Comparison of ENCODE assay signal across 8 cellular contexts in the genomic region with DNA sequence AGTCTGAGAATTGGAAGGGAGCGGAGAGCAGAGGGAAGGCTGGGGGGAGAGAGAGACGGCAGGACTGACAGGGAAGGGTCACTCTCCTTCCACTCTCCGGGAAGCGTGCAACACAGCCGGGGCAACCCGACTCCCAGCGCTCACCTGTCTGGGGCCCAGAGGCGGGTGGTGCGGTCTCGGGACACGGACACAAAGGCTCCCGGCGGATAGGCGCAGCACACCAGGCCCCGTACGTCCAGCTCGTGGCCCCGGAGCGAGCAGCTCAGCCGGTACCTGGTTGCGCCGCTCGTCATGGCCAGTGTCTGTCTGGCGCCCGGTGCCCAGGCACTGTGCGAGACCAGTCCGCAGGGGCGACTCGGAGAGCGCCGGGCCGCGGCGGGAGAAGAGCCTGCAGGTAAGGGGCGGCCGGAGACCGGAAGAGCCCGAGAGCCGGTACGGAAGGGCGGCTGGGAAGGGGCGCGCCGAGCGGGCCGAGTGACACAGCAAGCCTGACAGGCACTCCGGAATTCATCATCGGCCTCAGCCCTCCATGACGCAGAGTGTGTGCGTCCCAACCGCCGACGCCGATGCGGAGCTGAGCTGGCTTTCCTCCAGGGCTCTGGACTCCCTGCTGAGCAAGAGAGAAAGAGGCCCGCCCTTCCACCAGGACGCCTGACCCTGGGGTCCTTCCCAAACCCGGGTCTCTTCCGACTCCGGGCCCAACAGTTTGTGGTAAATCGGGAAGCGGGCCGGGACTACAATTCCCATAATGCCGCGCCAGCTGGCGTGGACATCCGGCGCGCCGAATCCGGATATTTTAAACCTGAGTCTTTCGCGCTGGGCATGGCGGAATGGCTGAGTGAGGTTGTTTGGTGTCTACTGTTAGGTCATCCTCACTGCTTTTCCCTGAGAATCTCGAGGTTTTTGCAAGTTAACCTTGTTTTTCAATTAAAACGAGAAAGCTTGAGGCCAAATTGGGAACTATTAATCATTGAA. TPM values are rescaled to one million over a fixed set of nuclear protein-coding genes. Genes with fewer than 3 reads are reported as not detected.
DNase-seq lines count a peak whose midpoint lies in the region; ATAC-seq and TF ChIP-seq lines count a peak whose summit lies in the region.

PLAA (minus strand) TSS at position 490 of the 975 bp plus-strand sequence; CDS start at position 293, 197 bp downstream.

- no TSS peak for BruUV-seq in OCI-LY7 (replicated peaks; lab: Mats Ljungman, UMichigan)

- H4K20me1 ChIP-seq in OCI-LY7 (ENCODE audit: insufficient read depth, low read length), result no peaks in the 10 kb centered on the region; the same call in 1 of the 2 replicates

- H3K79me2 ChIP-seq in OCI-LY7 (ENCODE audit: insufficient read depth, low read depth, low read length), result peaks cover 50% of the 10 kb centered on the region

- no peak for TF ChIP-seq CTCF in OCI-LY7 (conservative IDR thresholded peaks at IDR 0.05; ENCODE audit: low read length)

- peak within 1 kb of the TSS; percentile 89 for H3K4me2 ChIP-seq in OCI-LY7 (ENCODE audit: low read length)

- peaks cover 20% of the 10 kb centered on the region for H3K36me3 ChIP-seq in OCI-LY7 (ENCODE audit: insufficient read depth, low read length)

- POLR2A ChIA-PET in OCI-LY7 (lab: Charles Lee), result interaction anchor here (0.6 to 1.9 kb wide), 9 partner anchors 8 to 1733 kb away, joined by 3 to 10 read pairs (median 3); partner anchors contain the start of genes CAAP1 and IFT74

- no peaks in the 10 kb centered on the region for H3K9me3 ChIP-seq in OCI-LY7 (ENCODE audit: low read length)

- intact Hi-C loops in OCI-LY7 (cut with micrococcal nuclease; ENCODE audit: unreplicated experiment), result loop anchor here (1.0 to 2.0 kb wide), 2 partner anchors 55 to 626 kb away; partner anchors contain the start of genes C9orf72 and CAAP1

- peak; percentile 99 for ATAC-seq in GM21381 (IDR thresholded peaks at IDR 0.05; ENCODE audit: unreplicated experiment)

- no peaks in the 10 kb centered on the region for H3K9me2 ChIP-seq in OCI-LY7 (ENCODE audit: insufficient read depth, low read length)

- peak within 1 kb of the TSS; percentile 95 for H3K4me3 ChIP-seq in OCI-LY7 (ENCODE audit: low read depth, low read length, poor library complexity, severe bottlenecking)

- H2AFZ ChIP-seq in OCI-LY7 (ENCODE audit: low read length), result peak within 1 kb of the TSS; percentile 96

- in situ Hi-C loops in Caki2 (cut with HindIII; ENCODE audit: low pct_unique_long_range_greater_than_20kb, low sequenced_read_pairs), result no loop called here

- peaks cover 11% of the 10 kb centered on the region for H3K4me1 ChIP-seq in OCI-LY7 (ENCODE audit: insufficient read depth, low read length, poor library complexity, severe bottlenecking)

- peak; percentile 94 for DNase-seq in Caki2 (ENCODE audit: low read depth)
- peak; percentile 10 to 95 (median 84) for DNase-seq in HUDEP-2 (lab: John Stamatoyannopoulos, UW; ENCODE audit: unreplicated experiment in 76 of 76)
- DNase-seq in OCI-LY7 (ENCODE audit: low spot score), result peak; percentile 91
- DNase-seq in activated T-cell treated with anti-CD3 and anti-CD28 coated beads for 4 hours, result peak; percentile 75
- DNase-seq in epithelial cell of prostate (ENCODE audit: low read depth, low spot score), result peak; percentile 69
- peak; percentile 90 for DNase-seq in mucosa of gallbladder (ENCODE audit: low spot score)
- peak; percentile 67 to 70 for DNase-seq in stimulated activated CD8-positive, alpha-beta memory T cell treated with anti-CD3 and anti-CD28 coated beads, Interleukin-4, amount 100 ng/mL, for 4 hours (ENCODE audit: low read depth in 2 of 2, low spot score in 1 of 2)

- CTCF ChIA-PET in OCI-LY7 (lab: Charles Lee; ENCODE audit: unreplicated experiment), result no interaction called here

- H3K27ac ChIP-seq in OCI-LY7 (ENCODE audit: low read depth, low read length, poor library complexity, severe bottlenecking), result peak within 1 kb of the TSS; percentile 74
- peak within 1 kb of the TSS; percentile 96 for H3K27ac ChIP-seq in epithelial cell of prostate

RNA-seq across cellular contexts. Expression of gene PLAA, which starts in this region (rescaled TPM):
- 2.4 and 9.7 TPM in 2 replicates for total RNA-seq in Caki2 (2014; rRNA removed; shearing (Covaris generic); ENCODE audit: low replicate concordance)
- total RNA-seq in OCI-LY7 (2014; rRNA removed; shearing (Covaris generic)), result 18.1 and 21.4 TPM in 2 replicates
- total RNA-seq in OCI-LY7 (2022), result 31.8 and 33.5 TPM in 2 replicates
- total RNA-seq in mucosa of gallbladder, result 23.6 TPM

Comparison
In these comparisons a context has a peak if more than half of its experiments do, and no peak if none do; other contexts are left out.
1. Peak in every context shown above with its lines: DNase-seq, ATAC-seq, H3K4me3 ChIP-seq and H3K27ac ChIP-seq.